In genomic region chr5:8363133-8363532, GRCh38 we compare ENCODE assay signal across 1 cellular context.
TF ChIP-seq lines count a peak whose summit lies in the region.

No MANE protein-coding gene starts in this region.

TF ChIP-seq in IMR-90, 13 proteins besides CTCF, POLR2A, EP300 and RAD21 (continued from another document):
- no peak for TF ChIP-seq CEBPB (IDR thresholded peaks at IDR 0.05; ENCODE audit: low read depth, low read length)
- no peak for TF ChIP-seq ELK1 (IDR thresholded peaks at IDR 0.05; ENCODE audit: borderline replicate concordance, low read depth, low read length)
- no peak for TF ChIP-seq MAFK (IDR thresholded peaks at IDR 0.05; ENCODE audit: low read depth, low read length)
